1 cellular context compared by ENCODE assay signal in the genomic region with DNA sequence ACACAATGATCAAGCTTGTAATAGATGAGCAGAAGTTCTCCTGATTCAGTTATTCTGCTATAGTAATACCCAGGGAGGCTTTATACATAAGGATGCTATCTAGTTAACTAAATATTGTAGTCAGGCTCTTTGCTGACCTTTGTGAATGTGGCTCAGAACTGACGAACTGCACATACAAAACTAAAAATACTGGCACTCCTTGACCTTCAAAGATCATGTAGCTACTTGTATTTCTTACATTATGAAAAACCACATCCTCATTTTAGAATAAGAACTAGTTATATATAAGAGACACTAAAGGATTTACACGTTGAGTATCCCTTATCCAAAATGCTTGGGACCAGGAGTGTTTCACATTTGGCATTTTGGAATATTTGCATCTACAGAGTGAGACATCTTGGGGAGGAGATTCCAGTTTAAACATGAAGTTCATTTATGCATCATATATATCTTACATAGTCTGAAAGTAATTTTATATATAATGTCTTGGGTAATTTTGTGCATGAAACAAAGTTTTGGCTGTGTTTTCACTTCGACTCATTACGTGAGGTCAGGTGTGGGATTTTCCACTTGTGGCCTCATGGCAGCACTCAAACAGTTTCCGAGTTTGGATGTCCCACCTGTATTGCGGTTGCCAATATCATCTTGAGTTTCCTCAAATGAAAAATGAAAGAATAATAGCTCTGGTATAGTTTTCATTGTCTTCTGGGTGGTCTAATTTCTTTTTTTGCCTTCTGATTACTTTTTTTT.
TF ChIP-seq lines count a peak whose summit lies in the region.

No MANE protein-coding gene starts in this region.

TF ChIP-seq in GM12878, 131 proteins besides CTCF, POLR2A, EP300 and RAD21 (continued from another document and continues in another):
- TF ChIP-seq, protein P1, sequence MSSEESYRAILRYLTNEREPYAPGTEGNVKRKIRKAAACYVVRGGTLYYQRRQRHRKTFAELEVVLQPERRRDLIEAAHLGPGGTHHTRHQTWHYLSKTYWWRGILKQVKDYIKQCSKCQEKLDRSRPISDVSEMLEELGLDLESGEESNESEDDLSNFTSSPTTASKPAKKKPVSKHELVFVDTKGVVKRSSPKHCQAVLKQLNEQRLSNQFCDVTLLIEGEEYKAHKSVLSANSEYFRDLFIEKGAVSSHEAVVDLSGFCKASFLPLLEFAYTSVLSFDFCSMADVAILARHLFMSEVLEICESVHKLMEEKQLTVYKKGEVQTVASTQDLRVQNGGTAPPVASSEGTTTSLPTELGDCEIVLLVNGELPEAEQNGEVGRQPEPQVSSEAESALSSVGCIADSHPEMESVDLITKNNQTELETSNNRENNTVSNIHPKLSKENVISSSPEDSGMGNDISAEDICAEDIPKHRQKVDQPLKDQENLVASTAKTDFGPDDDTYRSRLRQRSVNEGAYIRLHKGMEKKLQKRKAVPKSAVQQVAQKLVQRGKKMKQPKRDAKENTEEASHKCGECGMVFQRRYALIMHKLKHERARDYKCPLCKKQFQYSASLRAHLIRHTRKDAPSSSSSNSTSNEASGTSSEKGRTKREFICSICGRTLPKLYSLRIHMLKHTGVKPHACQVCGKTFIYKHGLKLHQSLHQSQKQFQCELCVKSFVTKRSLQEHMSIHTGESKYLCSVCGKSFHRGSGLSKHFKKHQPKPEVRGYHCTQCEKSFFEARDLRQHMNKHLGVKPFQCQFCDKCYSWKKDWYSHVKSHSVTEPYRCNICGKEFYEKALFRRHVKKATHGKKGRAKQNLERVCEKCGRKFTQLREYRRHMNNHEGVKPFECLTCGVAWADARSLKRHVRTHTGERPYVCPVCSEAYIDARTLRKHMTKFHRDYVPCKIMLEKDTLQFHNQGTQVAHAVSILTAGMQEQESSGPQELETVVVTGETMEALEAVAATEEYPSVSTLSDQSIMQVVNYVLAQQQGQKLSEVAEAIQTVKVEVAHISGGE (CRISPR knock-in tag; IDR thresholded peaks at IDR 0.05): no peak
- TF ChIP-seq BMI1 (IDR thresholded peaks at IDR 0.05; ENCODE audit: borderline replicate concordance): 0 out of 2 replicates have a peak, but pooled peaks have one; percentile 20
- TF ChIP-seq TARDBP (IDR thresholded peaks at IDR 0.05; ENCODE audit: borderline replicate concordance): no peak
- TF ChIP-seq ZNF384 (IDR thresholded peaks at IDR 0.05; ENCODE audit: borderline replicate concordance, low read depth, low read length): no peak
- TF ChIP-seq CBX3 (IDR thresholded peaks at IDR 0.05; ENCODE audit: borderline replicate concordance, low read depth): no peak
- no peak for TF ChIP-seq PAX8 (IDR thresholded peaks at IDR 0.05)
- TF ChIP-seq MEF2A (IDR thresholded peaks at IDR 0.05; ENCODE audit: insufficient read depth, low read depth, low read length): peak; percentile 59; the same call in 1 of the 2 replicates
- no peak for TF ChIP-seq SREBF1 (IDR thresholded peaks at IDR 0.05; ENCODE audit: low read length)
- TF ChIP-seq ZNF217 (IDR thresholded peaks at IDR 0.05): no peak
- no peak for TF ChIP-seq RELA (IDR thresholded peaks at IDR 0.05; ENCODE audit: borderline replicate concordance, partially characterized antibody)
- TF ChIP-seq HDGF (IDR thresholded peaks at IDR 0.05): no peak
- no peak for TF ChIP-seq SP1 (IDR thresholded peaks at IDR 0.05; ENCODE audit: low read depth, low read length)
- TF ChIP-seq ZZZ3 (IDR thresholded peaks at IDR 0.05; ENCODE audit: control insufficient read depth, insufficient read length, low read depth): no peak
- TF ChIP-seq ESRRA (IDR thresholded peaks at IDR 0.05; ENCODE audit: low read length): no peak
- TF ChIP-seq SRF (IDR thresholded peaks at IDR 0.05; ENCODE audit: low read depth in 2 of 2, low read length in 2 of 2): 0 out of 4 replicates have a peak, but pooled peaks of 1 of the 2 experiments have one; percentile 26
- TF ChIP-seq, protein P2, sequence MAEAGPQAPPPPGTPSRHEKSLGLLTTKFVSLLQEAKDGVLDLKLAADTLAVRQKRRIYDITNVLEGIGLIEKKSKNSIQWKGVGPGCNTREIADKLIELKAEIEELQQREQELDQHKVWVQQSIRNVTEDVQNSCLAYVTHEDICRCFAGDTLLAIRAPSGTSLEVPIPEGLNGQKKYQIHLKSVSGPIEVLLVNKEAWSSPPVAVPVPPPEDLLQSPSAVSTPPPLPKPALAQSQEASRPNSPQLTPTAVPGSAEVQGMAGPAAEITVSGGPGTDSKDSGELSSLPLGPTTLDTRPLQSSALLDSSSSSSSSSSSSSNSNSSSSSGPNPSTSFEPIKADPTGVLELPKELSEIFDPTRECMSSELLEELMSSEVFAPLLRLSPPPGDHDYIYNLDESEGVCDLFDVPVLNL (IDR thresholded peaks at IDR 0.05; ENCODE audit: low read depth, low read length): no peak
- TF ChIP-seq NBN (IDR thresholded peaks at IDR 0.05): no peak
- TF ChIP-seq KLF5 (IDR thresholded peaks at IDR 0.05; ENCODE audit: partially characterized antibody): no peak
- peak; percentile 43; the same call in 1 of the 2 replicates for TF ChIP-seq IKZF1 (conservative IDR thresholded peaks at IDR 0.05)
- TF ChIP-seq MYB (IDR thresholded peaks at IDR 0.05; ENCODE audit: borderline replicate concordance, low read depth, low read length): no peak
- TF ChIP-seq NRF1 (conservative IDR thresholded peaks at IDR 0.05; ENCODE audit: low read depth, low read length): no peak
- TF ChIP-seq JUNB (IDR thresholded peaks at IDR 0.05): peak; percentile 72
- TF ChIP-seq POU2F2 (IDR thresholded peaks at IDR 0.05; ENCODE audit: borderline replicate concordance, low read depth, low read length): no peak
- no peak for TF ChIP-seq CBX5 (IDR thresholded peaks at IDR 0.05; ENCODE audit: low read depth)
- TF ChIP-seq SIN3A (IDR thresholded peaks at IDR 0.05; ENCODE audit: low read depth, low read length): no peak
- no peak for TF ChIP-seq ZNF274 (IDR thresholded peaks at IDR 0.05; ENCODE audit: insufficient read depth, insufficient read length)
- TF ChIP-seq, protein P3, sequence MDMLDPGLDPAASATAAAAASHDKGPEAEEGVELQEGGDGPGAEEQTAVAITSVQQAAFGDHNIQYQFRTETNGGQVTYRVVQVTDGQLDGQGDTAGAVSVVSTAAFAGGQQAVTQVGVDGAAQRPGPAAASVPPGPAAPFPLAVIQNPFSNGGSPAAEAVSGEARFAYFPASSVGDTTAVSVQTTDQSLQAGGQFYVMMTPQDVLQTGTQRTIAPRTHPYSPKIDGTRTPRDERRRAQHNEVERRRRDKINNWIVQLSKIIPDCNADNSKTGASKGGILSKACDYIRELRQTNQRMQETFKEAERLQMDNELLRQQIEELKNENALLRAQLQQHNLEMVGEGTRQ (IDR thresholded peaks at IDR 0.05; ENCODE audit: borderline replicate concordance, low read depth, low read length): no peak
- no peak for TF ChIP-seq STAT1 (conservative IDR thresholded peaks at IDR 0.05)
- TF ChIP-seq SPI1 (IDR thresholded peaks at IDR 0.05; ENCODE audit: borderline replicate concordance, insufficient read depth, low read depth, low read length): no peak
- TF ChIP-seq, protein P4, sequence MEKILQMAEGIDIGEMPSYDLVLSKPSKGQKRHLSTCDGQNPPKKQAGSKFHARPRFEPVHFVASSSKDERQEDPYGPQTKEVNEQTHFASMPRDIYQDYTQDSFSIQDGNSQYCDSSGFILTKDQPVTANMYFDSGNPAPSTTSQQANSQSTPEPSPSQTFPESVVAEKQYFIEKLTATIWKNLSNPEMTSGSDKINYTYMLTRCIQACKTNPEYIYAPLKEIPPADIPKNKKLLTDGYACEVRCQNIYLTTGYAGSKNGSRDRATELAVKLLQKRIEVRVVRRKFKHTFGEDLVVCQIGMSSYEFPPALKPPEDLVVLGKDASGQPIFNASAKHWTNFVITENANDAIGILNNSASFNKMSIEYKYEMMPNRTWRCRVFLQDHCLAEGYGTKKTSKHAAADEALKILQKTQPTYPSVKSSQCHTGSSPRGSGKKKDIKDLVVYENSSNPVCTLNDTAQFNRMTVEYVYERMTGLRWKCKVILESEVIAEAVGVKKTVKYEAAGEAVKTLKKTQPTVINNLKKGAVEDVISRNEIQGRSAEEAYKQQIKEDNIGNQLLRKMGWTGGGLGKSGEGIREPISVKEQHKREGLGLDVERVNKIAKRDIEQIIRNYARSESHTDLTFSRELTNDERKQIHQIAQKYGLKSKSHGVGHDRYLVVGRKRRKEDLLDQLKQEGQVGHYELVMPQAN (conservative IDR thresholded peaks at IDR 0.05): no peak
- peak; percentile 68; the same call in 1 of the 2 replicates for TF ChIP-seq BCL11A (IDR thresholded peaks at IDR 0.05; ENCODE audit: low read depth, low read length)
- TF ChIP-seq ZNF24 (IDR thresholded peaks at IDR 0.05): no peak
- TF ChIP-seq CBFB (IDR thresholded peaks at IDR 0.05; ENCODE audit: low read depth): peak; percentile 61; the same call in 1 of the 2 replicates
- no peak for TF ChIP-seq MXI1 (IDR thresholded peaks at IDR 0.05; ENCODE audit: low read depth, low read length)
- peak; percentile 97 for TF ChIP-seq NFIC (IDR thresholded peaks at IDR 0.05; ENCODE audit: low read depth, low read length)
- TF ChIP-seq NR2C2 (IDR thresholded peaks at IDR 0.05; ENCODE audit: borderline replicate concordance, control insufficient read depth, insufficient read length, low read depth): no peak
- no peak for TF ChIP-seq FOXK2 (IDR thresholded peaks at IDR 0.05)
- no peak for TF ChIP-seq PAX5 (IDR thresholded peaks at IDR 0.05; ENCODE audit: borderline replicate concordance, low read depth, low read length)
- 0 out of 2 replicates have a peak, but pooled peaks have one; percentile 46 for TF ChIP-seq MTA3 (IDR thresholded peaks at IDR 0.05; ENCODE audit: borderline replicate concordance, low read length)
- TF ChIP-seq, protein P5, sequence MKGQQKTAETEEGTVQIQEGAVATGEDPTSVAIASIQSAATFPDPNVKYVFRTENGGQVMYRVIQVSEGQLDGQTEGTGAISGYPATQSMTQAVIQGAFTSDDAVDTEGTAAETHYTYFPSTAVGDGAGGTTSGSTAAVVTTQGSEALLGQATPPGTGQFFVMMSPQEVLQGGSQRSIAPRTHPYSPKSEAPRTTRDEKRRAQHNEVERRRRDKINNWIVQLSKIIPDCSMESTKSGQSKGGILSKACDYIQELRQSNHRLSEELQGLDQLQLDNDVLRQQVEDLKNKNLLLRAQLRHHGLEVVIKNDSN (IDR thresholded peaks at IDR 0.05; ENCODE audit: borderline replicate concordance, extremely low read length, insufficient read depth, low read depth, low read length): no peak
- TF ChIP-seq POLR2AphosphoS2 (IDR thresholded peaks at IDR 0.05; ENCODE audit: low read depth, low read length): no peak
- no peak for TF ChIP-seq IKZF2 (IDR thresholded peaks at IDR 0.05)
- no peak for TF ChIP-seq ZNF622 (IDR thresholded peaks at IDR 0.05)
- no peak for TF ChIP-seq FOS (IDR thresholded peaks at IDR 0.05; ENCODE audit: borderline replicate concordance, extremely low read depth, insufficient read length)
- TF ChIP-seq HDAC6 (IDR thresholded peaks at IDR 0.05; ENCODE audit: unreplicated experiment): no peak
- TF ChIP-seq TAF1 (IDR thresholded peaks at IDR 0.05; ENCODE audit: borderline replicate concordance, low read depth, low read length): no peak
- TF ChIP-seq RFX5 (IDR thresholded peaks at IDR 0.05; ENCODE audit: low read depth, low read length): no peak
- no peak for TF ChIP-seq YBX1 (IDR thresholded peaks at IDR 0.05)
- TF ChIP-seq YY1 (IDR thresholded peaks at IDR 0.05; ENCODE audit: low read depth, low read length): no peak
- no peak for TF ChIP-seq SUPT20H (IDR thresholded peaks at IDR 0.05; ENCODE audit: borderline replicate concordance, control insufficient read depth, low read depth, low read length)
- no peak; the same call in 1 of the 2 replicates for TF ChIP-seq NR2F1 (conservative IDR thresholded peaks at IDR 0.05)
- TF ChIP-seq, protein P6, sequence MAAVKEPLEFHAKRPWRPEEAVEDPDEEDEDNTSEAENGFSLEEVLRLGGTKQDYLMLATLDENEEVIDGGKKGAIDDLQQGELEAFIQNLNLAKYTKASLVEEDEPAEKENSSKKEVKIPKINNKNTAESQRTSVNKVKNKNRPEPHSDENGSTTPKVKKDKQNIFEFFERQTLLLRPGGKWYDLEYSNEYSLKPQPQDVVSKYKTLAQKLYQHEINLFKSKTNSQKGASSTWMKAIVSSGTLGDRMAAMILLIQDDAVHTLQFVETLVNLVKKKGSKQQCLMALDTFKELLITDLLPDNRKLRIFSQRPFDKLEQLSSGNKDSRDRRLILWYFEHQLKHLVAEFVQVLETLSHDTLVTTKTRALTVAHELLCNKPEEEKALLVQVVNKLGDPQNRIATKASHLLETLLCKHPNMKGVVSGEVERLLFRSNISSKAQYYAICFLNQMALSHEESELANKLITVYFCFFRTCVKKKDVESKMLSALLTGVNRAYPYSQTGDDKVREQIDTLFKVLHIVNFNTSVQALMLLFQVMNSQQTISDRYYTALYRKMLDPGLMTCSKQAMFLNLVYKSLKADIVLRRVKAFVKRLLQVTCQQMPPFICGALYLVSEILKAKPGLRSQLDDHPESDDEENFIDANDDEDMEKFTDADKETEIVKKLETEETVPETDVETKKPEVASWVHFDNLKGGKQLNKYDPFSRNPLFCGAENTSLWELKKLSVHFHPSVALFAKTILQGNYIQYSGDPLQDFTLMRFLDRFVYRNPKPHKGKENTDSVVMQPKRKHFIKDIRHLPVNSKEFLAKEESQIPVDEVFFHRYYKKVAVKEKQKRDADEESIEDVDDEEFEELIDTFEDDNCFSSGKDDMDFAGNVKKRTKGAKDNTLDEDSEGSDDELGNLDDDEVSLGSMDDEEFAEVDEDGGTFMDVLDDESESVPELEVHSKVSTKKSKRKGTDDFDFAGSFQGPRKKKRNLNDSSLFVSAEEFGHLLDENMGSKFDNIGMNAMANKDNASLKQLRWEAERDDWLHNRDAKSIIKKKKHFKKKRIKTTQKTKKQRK (IDR thresholded peaks at IDR 0.05; ENCODE audit: low read depth, low read length): no peak
- TF ChIP-seq, protein P7, sequence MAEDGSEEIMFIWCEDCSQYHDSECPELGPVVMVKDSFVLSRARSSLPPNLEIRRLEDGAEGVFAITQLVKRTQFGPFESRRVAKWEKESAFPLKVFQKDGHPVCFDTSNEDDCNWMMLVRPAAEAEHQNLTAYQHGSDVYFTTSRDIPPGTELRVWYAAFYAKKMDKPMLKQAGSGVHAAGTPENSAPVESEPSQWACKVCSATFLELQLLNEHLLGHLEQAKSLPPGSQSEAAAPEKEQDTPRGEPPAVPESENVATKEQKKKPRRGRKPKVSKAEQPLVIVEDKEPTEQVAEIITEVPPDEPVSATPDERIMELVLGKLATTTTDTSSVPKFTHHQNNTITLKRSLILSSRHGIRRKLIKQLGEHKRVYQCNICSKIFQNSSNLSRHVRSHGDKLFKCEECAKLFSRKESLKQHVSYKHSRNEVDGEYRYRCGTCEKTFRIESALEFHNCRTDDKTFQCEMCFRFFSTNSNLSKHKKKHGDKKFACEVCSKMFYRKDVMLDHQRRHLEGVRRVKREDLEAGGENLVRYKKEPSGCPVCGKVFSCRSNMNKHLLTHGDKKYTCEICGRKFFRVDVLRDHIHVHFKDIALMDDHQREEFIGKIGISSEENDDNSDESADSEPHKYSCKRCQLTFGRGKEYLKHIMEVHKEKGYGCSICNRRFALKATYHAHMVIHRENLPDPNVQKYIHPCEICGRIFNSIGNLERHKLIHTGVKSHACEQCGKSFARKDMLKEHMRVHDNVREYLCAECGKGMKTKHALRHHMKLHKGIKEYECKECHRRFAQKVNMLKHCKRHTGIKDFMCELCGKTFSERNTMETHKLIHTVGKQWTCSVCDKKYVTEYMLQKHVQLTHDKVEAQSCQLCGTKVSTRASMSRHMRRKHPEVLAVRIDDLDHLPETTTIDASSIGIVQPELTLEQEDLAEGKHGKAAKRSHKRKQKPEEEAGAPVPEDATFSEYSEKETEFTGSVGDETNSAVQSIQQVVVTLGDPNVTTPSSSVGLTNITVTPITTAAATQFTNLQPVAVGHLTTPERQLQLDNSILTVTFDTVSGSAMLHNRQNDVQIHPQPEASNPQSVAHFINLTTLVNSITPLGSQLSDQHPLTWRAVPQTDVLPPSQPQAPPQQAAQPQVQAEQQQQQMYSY (CRISPR knock-in tag; IDR thresholded peaks at IDR 0.05): no peak
